ENCODE assay signal across 15 cellular contexts in the genomic region with DNA sequence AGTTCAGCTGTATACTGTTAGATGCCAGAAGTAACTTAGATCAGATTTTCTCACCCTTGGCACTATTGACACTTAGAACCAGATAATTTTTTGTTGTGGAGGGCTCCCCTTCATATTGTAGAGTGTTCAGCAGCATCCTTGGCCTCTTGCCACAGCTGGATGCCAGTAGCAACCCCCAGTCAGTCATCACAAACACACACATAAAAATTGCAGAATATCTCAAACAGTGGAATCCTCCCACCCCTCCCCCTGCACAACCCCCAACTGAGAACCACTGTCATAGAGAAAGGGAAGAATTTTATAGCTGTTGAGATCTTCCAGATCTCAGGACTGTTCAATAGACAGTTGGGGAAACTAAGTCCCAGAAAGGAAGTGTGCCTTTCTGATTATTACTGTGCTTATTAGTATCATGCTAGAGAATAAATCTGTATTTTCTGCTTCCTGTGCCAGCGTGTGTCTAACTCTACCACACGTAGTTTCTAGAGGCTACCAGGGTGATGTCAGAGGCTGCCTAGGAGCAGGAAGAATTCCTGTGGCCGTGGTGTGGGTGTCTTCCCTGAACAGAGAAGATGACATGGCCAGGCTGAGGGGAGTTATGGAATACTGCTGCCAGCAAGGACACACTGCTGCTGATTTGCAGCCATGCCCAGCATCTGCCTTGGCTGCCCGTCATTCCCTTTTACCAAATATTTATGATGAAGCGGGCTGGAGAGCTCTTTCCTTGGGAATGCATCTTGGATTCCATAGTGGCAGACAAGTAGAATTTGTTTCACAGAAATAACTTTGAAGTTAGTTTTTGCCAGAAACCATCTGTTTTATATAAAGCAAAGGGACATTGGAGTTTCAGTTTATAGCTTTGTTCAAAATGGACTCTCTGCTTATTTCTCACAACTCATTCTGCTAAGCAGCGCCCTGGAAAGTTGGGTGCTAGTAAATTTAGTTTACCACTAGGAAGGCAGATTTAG.
DNase-seq lines count a peak whose midpoint lies in the region; ATAC-seq and TF ChIP-seq lines count a peak whose summit lies in the region.
"Had no signal": no experiment of that assay in that cellular context is flagged by ENCODE, and none has a peak within 500 bp of the region (broad histone marks: within the 10 kb centered on the region; RNA-seq: fewer than 3 reads in every experiment).

No MANE protein-coding gene starts in this region.

- POLR2A ChIA-PET in HEK293 (lab: Yijun Ruan, JAX) = no interaction called here

- H3K4me1 ChIP-seq in HEK293 (ENCODE audit: control insufficient read depth, insufficient read depth, low read length) = peaks cover under 1% of the 10 kb centered on the region; the same call in 1 of the 2 replicates

- CTCF ChIA-PET in HEK293 (lab: Yijun Ruan, JAX) = interaction anchor here (0.6 kb wide), 1 partner anchor 206 kb away, joined by 3 read pairs; no protein-coding TSS in a partner anchor

- no peak overlapping the region for H3K27ac ChIP-seq in HEK293 (ENCODE audit: extremely low read depth, low read depth, low read length)

- no peak for ATAC-seq in GM18498 (IDR thresholded peaks at IDR 0.05; ENCODE audit: unreplicated experiment)
- ATAC-seq: K562 had no signal

- TF ChIP-seq CTCF in HEK293 (tag by site-specific recombination; IDR thresholded peaks at IDR 0.05) = no peak
- no peak for TF ChIP-seq CTCF in astrocyte of the spinal cord (IDR thresholded peaks at IDR 0.05; ENCODE audit: low read depth, low read length)

- H3K4me3 ChIP-seq in HEK293 (ENCODE audit: low read depth, low read length) (no peak overlapping the region), astrocyte of the spinal cord (ENCODE audit: low read depth, low read length) (no peak overlapping the region)
- H3K4me3 ChIP-seq: K562 had no signal

- in situ Hi-C loops in astrocyte of the spinal cord (cut with HindIII; ENCODE audit: low sequenced_read_pairs) = no loop called here

- H3K9me3 ChIP-seq in HEK293 (ENCODE audit: control insufficient read depth, insufficient read depth, low read depth, low read length) = no peaks in the 10 kb centered on the region

- no peaks in the 10 kb centered on the region; a peak in 1 of 3 replicates for H3K36me3 ChIP-seq in HEK293 (ENCODE audit: control insufficient read depth in 2 of 2, insufficient read depth in 1 of 2, low read length in 2 of 2)

- DNase-seq in A172 (ENCODE audit: low spot score) (peak; percentile 53), astrocyte of the spinal cord (ENCODE audit: low read depth, low spot score) (peak; percentile 79), left kidney (ENCODE audit: low read depth, low spot score) (peak; percentile 27), UCSD-AML1 (lab: John Stamatoyannopoulos, UW; ENCODE audit: unreplicated experiment) (no peak)
- DNase-seq in activated CD4-positive, CD25-positive, alpha-beta regulatory T cell (lab: John Stamatoyannopoulos, UW) = no peak
- DNase-seq in activated CD4-positive, alpha-beta T cell treated with anti-CD3 and anti-CD28 coated beads for 48 hours = no peak
- DNase-seq: activated CD8-positive, alpha-beta memory T cell treated with anti-CD3 and anti-CD28 coated beads for 24 hours; activated naive CD8-positive, alpha-beta T cell treated with anti-CD3 and anti-CD28 coated beads, Interleukin-2, amount 10 ng/mL, durations not matched to agents 7 days and 5 days; AML-193; immature natural killer cell; NCI-H2081 treated with DMSO at 0.1 percent for 48 hours; stimulated activated naive CD4-positive, alpha-beta T cell had no signal

TF ChIP-seq in HEK293, 187 proteins besides CTCF, POLR2A, EP300 and RAD21:
- TF ChIP-seq ZNF48 (tag by site-specific recombination; IDR thresholded peaks at IDR 0.05) (no peak), ZSCAN23 (tag by site-specific recombination; IDR thresholded peaks at IDR 0.05) (no peak), ZFP41 (tag by site-specific recombination; IDR thresholded peaks at IDR 0.05; ENCODE audit: borderline replicate concordance) (no peak), ZFHX2 (tag by site-specific recombination; conservative IDR thresholded peaks at IDR 0.05) (peak; percentile 22; the same call in 1 of the 2 replicates), SP2 (tag by site-specific recombination; IDR thresholded peaks at IDR 0.05) (no peak), ZNF501 (tag by site-specific recombination; IDR thresholded peaks at IDR 0.05) (no peak), BCL11A (tag by site-specific recombination; IDR thresholded peaks at IDR 0.05; ENCODE audit: low read depth) (no peak), GLIS1 (tag by site-specific recombination; IDR thresholded peaks at IDR 0.05) (peak; percentile 40; the same call in 1 of the 2 replicates), ZIC2 (tag by site-specific recombination; IDR thresholded peaks at IDR 0.05) (peak; percentile 33), GLI4 (tag by site-specific recombination; IDR thresholded peaks at IDR 0.05) (no peak), ZSCAN16 (tag by site-specific recombination; IDR thresholded peaks at IDR 0.05) (no peak), SCRT2 (tag by site-specific recombination; IDR thresholded peaks at IDR 0.05) (no peak), EGR2 (tag by site-specific recombination; IDR thresholded peaks at IDR 0.05; ENCODE audit: low read depth) (0 out of 2 replicates have a peak, but pooled peaks have one; percentile 8), ZEB2 (tag by site-specific recombination; IDR thresholded peaks at IDR 0.05) (no peak), ZNF558 (tag by site-specific recombination; IDR thresholded peaks at IDR 0.05) (no peak), ZNF19 (tag by site-specific recombination; IDR thresholded peaks at IDR 0.05; ENCODE audit: low read depth) (no peak), ZNF155 (tag by site-specific recombination; IDR thresholded peaks at IDR 0.05) (no peak), OVOL3 (tag by site-specific recombination; IDR thresholded peaks at IDR 0.05) (no peak), ZNF140 (tag by site-specific recombination; IDR thresholded peaks at IDR 0.05) (no peak), MEIS1 (CRISPR knock-in tag; IDR thresholded peaks at IDR 0.05; ENCODE audit: borderline replicate concordance) (no peak)
- TF ChIP-seq, protein P1, sequence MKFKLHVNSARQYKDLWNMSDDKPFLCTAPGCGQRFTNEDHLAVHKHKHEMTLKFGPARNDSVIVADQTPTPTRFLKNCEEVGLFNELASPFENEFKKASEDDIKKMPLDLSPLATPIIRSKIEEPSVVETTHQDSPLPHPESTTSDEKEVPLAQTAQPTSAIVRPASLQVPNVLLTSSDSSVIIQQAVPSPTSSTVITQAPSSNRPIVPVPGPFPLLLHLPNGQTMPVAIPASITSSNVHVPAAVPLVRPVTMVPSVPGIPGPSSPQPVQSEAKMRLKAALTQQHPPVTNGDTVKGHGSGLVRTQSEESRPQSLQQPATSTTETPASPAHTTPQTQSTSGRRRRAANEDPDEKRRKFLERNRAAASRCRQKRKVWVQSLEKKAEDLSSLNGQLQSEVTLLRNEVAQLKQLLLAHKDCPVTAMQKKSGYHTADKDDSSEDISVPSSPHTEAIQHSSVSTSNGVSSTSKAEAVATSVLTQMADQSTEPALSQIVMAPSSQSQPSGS (tag by site-specific recombination; IDR thresholded peaks at IDR 0.05; ENCODE audit: low read depth) = no peak
- TF ChIP-seq, protein P2, sequence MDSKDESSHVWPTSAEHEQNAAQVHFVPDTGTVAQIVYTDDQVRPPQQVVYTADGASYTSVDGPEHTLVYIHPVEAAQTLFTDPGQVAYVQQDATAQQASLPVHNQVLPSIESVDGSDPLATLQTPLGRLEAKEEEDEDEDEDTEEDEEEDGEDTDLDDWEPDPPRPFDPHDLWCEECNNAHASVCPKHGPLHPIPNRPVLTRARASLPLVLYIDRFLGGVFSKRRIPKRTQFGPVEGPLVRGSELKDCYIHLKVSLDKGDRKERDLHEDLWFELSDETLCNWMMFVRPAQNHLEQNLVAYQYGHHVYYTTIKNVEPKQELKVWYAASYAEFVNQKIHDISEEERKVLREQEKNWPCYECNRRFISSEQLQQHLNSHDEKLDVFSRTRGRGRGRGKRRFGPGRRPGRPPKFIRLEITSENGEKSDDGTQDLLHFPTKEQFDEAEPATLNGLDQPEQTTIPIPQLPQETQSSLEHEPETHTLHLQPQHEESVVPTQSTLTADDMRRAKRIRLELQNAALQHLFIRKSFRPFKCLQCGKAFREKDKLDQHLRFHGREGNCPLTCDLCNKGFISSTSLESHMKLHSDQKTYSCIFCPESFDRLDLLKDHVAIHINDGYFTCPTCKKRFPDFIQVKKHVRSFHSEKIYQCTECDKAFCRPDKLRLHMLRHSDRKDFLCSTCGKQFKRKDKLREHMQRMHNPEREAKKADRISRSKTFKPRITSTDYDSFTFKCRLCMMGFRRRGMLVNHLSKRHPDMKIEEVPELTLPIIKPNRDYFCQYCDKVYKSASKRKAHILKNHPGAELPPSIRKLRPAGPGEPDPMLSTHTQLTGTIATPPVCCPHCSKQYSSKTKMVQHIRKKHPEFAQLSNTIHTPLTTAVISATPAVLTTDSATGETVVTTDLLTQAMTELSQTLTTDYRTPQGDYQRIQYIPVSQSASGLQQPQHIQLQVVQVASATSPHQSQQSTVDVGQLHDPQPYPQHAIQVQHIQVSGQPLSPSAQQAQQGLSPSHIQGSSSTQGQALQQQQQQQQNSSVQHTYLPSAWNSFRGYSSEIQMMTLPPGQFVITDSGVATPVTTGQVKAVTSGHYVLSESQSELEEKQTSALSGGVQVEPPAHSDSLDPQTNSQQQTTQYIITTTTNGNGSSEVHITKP (tag by site-specific recombination; IDR thresholded peaks at IDR 0.05) = no peak
TF ChIP-seq in HEK293: peak in this region for 4.

Comparison
In these comparisons a context has a peak if more than half of its experiments do, and no peak if none do; other contexts are left out.
1. DNase-seq: peak in A172 (single experiment), astrocyte of the spinal cord (single experiment) and left kidney (single experiment); none in activated CD4-positive, CD25-positive, alpha-beta regulatory T cell (0 of 4), UCSD-AML1 (single experiment) and activated CD4-positive, alpha-beta T cell treated with anti-CD3 and anti-CD28 coated beads for 48 hours (single experiment).